In genomic region chr14:53840444-53840843, GRCh38 we compare ENCODE assay signal across 16 cellular contexts.
DNase-seq lines count a peak whose midpoint lies in the region; ATAC-seq, FAIRE-seq and TF ChIP-seq lines count a peak whose summit lies in the region.
"Had no signal": no experiment of that assay in that cellular context is flagged by ENCODE, and none has a peak within 500 bp of the region (broad histone marks: within the 10 kb centered on the region; RNA-seq: fewer than 3 reads in every experiment).

No MANE protein-coding gene starts in this region.

- H3K4me3 ChIP-seq in HEK293 (ENCODE audit: low read depth, low read length): no peak overlapping the region
- no peak overlapping the region for H3K4me3 ChIP-seq in PC-3 (ENCODE audit: low read length)
- no peak overlapping the region for H3K4me3 ChIP-seq in pancreas
- no peak overlapping the region for H3K4me3 ChIP-seq in osteoblast (ENCODE audit: insufficient read depth, low read length)
- H3K4me3 ChIP-seq: K562, thyroid gland had no signal

- H3K79me2 ChIP-seq in PC-3 (ENCODE audit: low read length): no peaks in the 10 kb centered on the region
- H3K79me2 ChIP-seq in osteoblast (ENCODE audit: insufficient read depth, low read length): no peaks in the 10 kb centered on the region

- WGBS in pancreas, 2 donors: 40 to 44% methylated on average over 2 of the region's 2 CpGs

- H3K9me3 ChIP-seq in HEK293 (ENCODE audit: control insufficient read depth, insufficient read depth, low read depth, low read length) (no peaks in the 10 kb centered on the region), PC-3 (ENCODE audit: low read length) (no peaks in the 10 kb centered on the region), pancreas (no peaks in the 10 kb centered on the region), osteoblast (ENCODE audit: low read depth, low read length) (no peaks in the 10 kb centered on the region)
- H3K9me3 ChIP-seq: thyroid gland had no signal

- H3K4me2 ChIP-seq in PC-3 (ENCODE audit: low read length): no peak overlapping the region
- H3K4me2 ChIP-seq in osteoblast (ENCODE audit: insufficient read depth, low read length): no peak overlapping the region

- H3K27ac ChIP-seq in HEK293 (ENCODE audit: extremely low read depth, low read depth, low read length) (no peak overlapping the region), PC-3 (ENCODE audit: low read length) (no peak overlapping the region), pancreas (no peak overlapping the region), osteoblast (ENCODE audit: low read depth, low read length) (no peak overlapping the region)
- H3K27ac ChIP-seq: thyroid gland had no signal

- H4K20me1 ChIP-seq in PC-3 (ENCODE audit: low read length) (no peaks in the 10 kb centered on the region), osteoblast (ENCODE audit: insufficient read depth, low read length) (no peaks in the 10 kb centered on the region)

- intact Hi-C loops in PC-3 (cut with micrococcal nuclease) (no loop called here), pancreas (cut with DNase I) (no loop called here)

- H3K36me3 ChIP-seq in HEK293 (ENCODE audit: control insufficient read depth in 2 of 2, insufficient read depth in 1 of 2, low read length in 2 of 2) (no peaks in the 10 kb centered on the region), PC-3 (ENCODE audit: low read depth, low read length) (no peaks in the 10 kb centered on the region), pancreas (no peaks in the 10 kb centered on the region), osteoblast (ENCODE audit: insufficient read depth, low read length) (no peaks in the 10 kb centered on the region)
- H3K36me3 ChIP-seq: thyroid gland had no signal

- H2AFZ ChIP-seq in PC-3 (ENCODE audit: low read length): no peak overlapping the region
- H2AFZ ChIP-seq in osteoblast (ENCODE audit: low read length): no peak overlapping the region

- CTCF ChIA-PET in HEK293 (lab: Yijun Ruan, JAX): no interaction called here
- CTCF ChIA-PET in PC-3 (lab: Charles Lee): no interaction called here

- ATAC-seq in PC-3 (peak; percentile 99), esophagus mucosa (peak; percentile 81), pancreas (peak in 3 of 4 donors; percentile 47 to 84 (median 77)), GM21786 (IDR thresholded peaks at IDR 0.05; ENCODE audit: unreplicated experiment) (no peak)
- ATAC-seq: K562 had no signal

- no peak for TF ChIP-seq CTCF in HEK293 (tag by site-specific recombination; IDR thresholded peaks at IDR 0.05)
- TF ChIP-seq CTCF in PC-3 (conservative IDR thresholded peaks at IDR 0.05; ENCODE audit: low read depth, low read length): no peak
- no peak for TF ChIP-seq CTCF in pancreas (IDR thresholded peaks at IDR 0.05)
- no peak for TF ChIP-seq CTCF in osteoblast (IDR thresholded peaks at IDR 0.05; ENCODE audit: extremely low read depth, low read depth, low read length)

- H3K9ac ChIP-seq in PC-3 (ENCODE audit: low read length): no peak overlapping the region

- POLR2A ChIA-PET in HEK293 (lab: Yijun Ruan, JAX): no interaction called here
- POLR2A ChIA-PET in PC-3 (lab: Charles Lee; ENCODE audit: unreplicated experiment): no interaction called here

- DNase-seq in PC-3 (peak; percentile 96), pancreas (no peak), osteoblast (ENCODE audit: insufficient read length, low spot score, missing footprints) (no peak), COR-L47 (lab: John Stamatoyannopoulos, UW) (no peak)
- DNase-seq: activated naive CD4-positive, alpha-beta T cell treated with anti-CD3 and anti-CD28 coated beads, Interleukin-2, amount 50 U/mL, for 16 hours; C1 segment of cervical spinal cord; NCI-H1436 treated with DMSO at 0.1 percent for 48 hours; NCI-H524 treated with DMSO at 0.1 percent for 48 hours; Right ventricle myocardium superior; stimulated activated CD4-positive, alpha-beta T cell treated with anti-CD3 and anti-CD28 coated beads, Interleukin-2, amount 100 ng/mL, for 24 hours; stimulated activated CD8-positive, alpha-beta memory T cell treated with anti-CD3 and anti-CD28 coated beads, Interleukin-4, amount 100 ng/mL, for 48 hours; thyroid gland had no signal

- no TSS peak for BruUV-seq in PC-3 (replicated peaks; lab: Mats Ljungman, UMichigan)

- H3K27me3 ChIP-seq in PC-3 (ENCODE audit: low read length) (no peaks in the 10 kb centered on the region), pancreas (no peaks in the 10 kb centered on the region), osteoblast (ENCODE audit: insufficient read depth, low read length) (peaks cover 3% of the 10 kb centered on the region)
- H3K27me3 ChIP-seq: thyroid gland had no signal

- H3K4me1 ChIP-seq in HEK293 (ENCODE audit: control insufficient read depth, insufficient read depth, low read length) (peaks cover 2% of the 10 kb centered on the region; the same call in 1 of the 2 replicates), PC-3 (ENCODE audit: insufficient read depth, low read length) (peaks cover 24% of the 10 kb centered on the region), pancreas (no peaks in the 10 kb centered on the region), osteoblast (ENCODE audit: insufficient read depth, low read length) (peaks cover 5% of the 10 kb centered on the region)
- H3K4me1 ChIP-seq: thyroid gland had no signal

- H3K9me2 ChIP-seq in PC-3 (replicated peaks; ENCODE audit: low read length): no peaks in the 10 kb centered on the region

- no peak for FAIRE-seq in pancreas (lab: Jason Lieb, UNC)
- FAIRE-seq: K562 had no signal

- H3F3A ChIP-seq in PC-3 (ENCODE audit: low read length, unreplicated experiment): no peaks in the 10 kb centered on the region

TF ChIP-seq in HEK293, 187 proteins besides CTCF, POLR2A, EP300 and RAD21:
- TF ChIP-seq ZBTB20 (tag by site-specific recombination; IDR thresholded peaks at IDR 0.05) (no peak), SP7 (tag by site-specific recombination; IDR thresholded peaks at IDR 0.05) (0 out of 2 replicates have a peak, but pooled peaks have one; percentile 21), ZNF169 (tag by site-specific recombination; IDR thresholded peaks at IDR 0.05) (no peak), ZNF214 (tag by site-specific recombination; IDR thresholded peaks at IDR 0.05; ENCODE audit: borderline replicate concordance) (no peak), ZNF610 (tag by site-specific recombination; IDR thresholded peaks at IDR 0.05; ENCODE audit: borderline replicate concordance) (no peak)
